15 cellular contexts compared by ENCODE assay signal in genomic region chr5:43967165-43967564, GRCh38.
DNase-seq lines count a peak whose midpoint lies in the region; ATAC-seq and TF ChIP-seq lines count a peak whose summit lies in the region.
"Had no signal": no experiment of that assay in that cellular context is flagged by ENCODE, and none has a peak within 500 bp of the region (broad histone marks: within the 10 kb centered on the region; RNA-seq: fewer than 3 reads in every experiment).

No MANE protein-coding gene starts in this region.

- intact Hi-C loops in sciatic nerve (cut with DNase I): no loop called here

- H3K9me3 ChIP-seq in HAP-1: no peaks in the 10 kb centered on the region
- H3K9me3 ChIP-seq: Caco-2 had no signal

- TF ChIP-seq CTCF in fibroblast of villous mesenchyme (IDR thresholded peaks at IDR 0.05; ENCODE audit: insufficient read depth, low read depth, low read length): no peak

- no peaks in the 10 kb centered on the region for H3K27me3 ChIP-seq in HAP-1 (ENCODE audit: low read depth)

- peak; percentile 34 for DNase-seq in amniotic epithelial cell (ENCODE audit: low read depth)
- DNase-seq in fibroblast of gingiva (ENCODE audit: low read depth): peak; percentile 74
- peak; percentile 1 for DNase-seq in fibroblast of villous mesenchyme (ENCODE audit: low read depth)
- no peak for DNase-seq in sciatic nerve (ENCODE audit: low spot score)
- DNase-seq in occipital lobe (lab: John Stamatoyannopoulos, UW): no peak
- DNase-seq in midbrain (lab: John Stamatoyannopoulos, UW): no peak
- no peak for DNase-seq in HAP-1 (ENCODE audit: low spot score in 2 of 2)
- DNase-seq: AML-193; Caco-2; CD4-positive, alpha-beta T cell; DMS153; DMS79; GF-D8; GOT3; H7 had no signal

- ATAC-seq in sciatic nerve: peak; percentile 42

- in situ Hi-C loops in HAP-1 (cut with MboI; ENCODE audit: low sequenced_read_pairs): no loop called here

- no peaks in the 10 kb centered on the region for H3K36me3 ChIP-seq in HAP-1 (replicated peaks)

- no peak overlapping the region for H3K4me3 ChIP-seq in fibroblast of villous mesenchyme (ENCODE audit: low read depth, low read length)
- no peak overlapping the region for H3K4me3 ChIP-seq in HAP-1

- H3K4me1 ChIP-seq in HAP-1: no peaks in the 10 kb centered on the region
- H3K4me1 ChIP-seq: Caco-2 had no signal

Comparison
In these comparisons a context has a peak if more than half of its experiments do, and no peak if none do; other contexts are left out.
1. DNase-seq: peak in amniotic epithelial cell (single experiment), fibroblast of gingiva (single experiment) and fibroblast of villous mesenchyme (single experiment); none in sciatic nerve (single experiment), occipital lobe (single experiment), midbrain (single experiment) and HAP-1 (0 of 2).